8 cellular contexts compared by ENCODE assay signal in the genomic region with DNA sequence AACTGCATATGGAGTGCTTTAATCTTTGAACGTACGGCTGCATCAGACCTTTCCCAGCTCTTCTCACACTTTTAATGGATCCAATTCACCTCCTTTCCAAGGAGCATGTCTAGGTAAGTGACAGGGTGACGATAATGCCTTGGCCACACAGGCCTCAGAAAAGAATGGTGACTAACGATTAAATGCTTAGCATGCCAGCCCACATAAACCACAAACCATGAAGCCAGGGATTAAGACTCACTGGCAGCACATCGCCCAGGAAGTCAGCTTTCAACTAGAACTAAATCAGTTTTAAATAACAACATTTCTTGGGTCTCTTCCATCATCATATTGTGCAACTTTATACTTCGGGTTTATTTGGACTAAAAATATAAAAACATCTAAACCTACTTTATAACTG. TPM values are rescaled to one million over a fixed set of nuclear protein-coding genes. Genes with fewer than 3 reads are reported as not detected.
A peak's percentile ranks its signal among the peaks of the same experiment; 100 is the strongest.
DNase-seq lines count a peak whose midpoint lies in the region; ATAC-seq, FAIRE-seq and TF ChIP-seq lines count a peak whose summit lies in the region.

No MANE protein-coding gene starts in this region.

- H3K79me2 ChIP-seq in ACC112 (ENCODE audit: control insufficient read depth, insufficient read depth, low read length, unreplicated experiment) (no peaks in the 10 kb centered on the region), keratinocyte (ENCODE audit: control insufficient read depth, insufficient read depth, low read length) (no peaks in the 10 kb centered on the region)

- intact Hi-C loops in thyroid gland (cut with DNase I): no loop called here

- H3K9me1 ChIP-seq in keratinocyte (ENCODE audit: control insufficient read depth, extremely low read depth, insufficient read depth, low read length): no peaks in the 10 kb centered on the region

- H3K9ac ChIP-seq in keratinocyte (ENCODE audit: control insufficient read depth, extremely low read depth, insufficient read depth, low read length): no peak overlapping the region

- H2AFZ ChIP-seq in ACC112 (ENCODE audit: low read length, unreplicated experiment): peak overlapping the region; percentile 40
- no peak overlapping the region for H2AFZ ChIP-seq in keratinocyte (ENCODE audit: control insufficient read depth, low read length)

- no peak for TF ChIP-seq POLR2A in thyroid gland (IDR thresholded peaks at IDR 0.05)

- H4K20me1 ChIP-seq in keratinocyte (ENCODE audit: control insufficient read depth, extremely low read depth, insufficient read depth, low read length): no peaks in the 10 kb centered on the region

- peak overlapping the region; percentile 56 for H3K4me2 ChIP-seq in keratinocyte (ENCODE audit: control insufficient read depth, extremely low read depth, insufficient read depth, low read depth, low read length)

- DNase-seq in Kasumi-1 (lab: John Stamatoyannopoulos, UW): peak; percentile 69 to 77
- DNase-seq in activated T-helper 1 cell treated with Interleukin-2 at 50 U/mL for 16 hours (ENCODE audit: low read depth): peak; percentile 1
- peak; percentile 33 for DNase-seq in keratinocyte (ENCODE audit: low read depth, low spot score)
- DNase-seq in DMS79 (lab: John Stamatoyannopoulos, UW): no peak
- no peak for DNase-seq in NCI-H345 treated with DMSO at 0.1 percent for 48 hours (lab: John Stamatoyannopoulos, UW; ENCODE audit: unreplicated experiment)
- no peak for DNase-seq in thyroid gland

- H3K36me3 ChIP-seq in ACC112 (ENCODE audit: insufficient read depth, low read length) (no peaks in the 10 kb centered on the region), keratinocyte (ENCODE audit: control insufficient read depth in 2 of 2, extremely low read depth in 1 of 2, insufficient read depth in 2 of 2, low read length in 2 of 2) (no peaks in the 10 kb centered on the region), thyroid gland (no peaks in the 10 kb centered on the region)

- TF ChIP-seq CTCF in keratinocyte (optimal IDR thresholded peaks at IDR 0.05 in 1 of 3, IDR thresholded peaks at IDR 0.05 in 1 of 3, conservative IDR thresholded peaks at IDR 0.05 in 1 of 3; ENCODE audit: extremely low read depth in 1 of 3, insufficient read depth in 2 of 3, low read length in 3 of 3): no peak
- no peak for TF ChIP-seq CTCF in thyroid gland (IDR thresholded peaks at IDR 0.05)

- peak overlapping the region; percentile 95 for H3K27ac ChIP-seq in ACC112 (ENCODE audit: low read depth, low read length)
- H3K27ac ChIP-seq in keratinocyte (ENCODE audit: control insufficient read depth, insufficient read depth, low read length): no peak overlapping the region
- H3K27ac ChIP-seq in thyroid gland: no peak overlapping the region

- peak; percentile 95 for FAIRE-seq in keratinocyte (lab: Jason Lieb, UNC)

- no peaks in the 10 kb centered on the region for H3K27me3 ChIP-seq in ACC112 (ENCODE audit: insufficient read depth, low read length)
- no peaks in the 10 kb centered on the region for H3K27me3 ChIP-seq in keratinocyte (ENCODE audit: control insufficient read depth, extremely low read depth, insufficient read depth, low read length)
- no peaks in the 10 kb centered on the region for H3K27me3 ChIP-seq in thyroid gland

- H3K9me3 ChIP-seq in keratinocyte (ENCODE audit: control insufficient read depth, low read depth, low read length) (no peaks in the 10 kb centered on the region), thyroid gland (no peaks in the 10 kb centered on the region)

- H3K4me3 ChIP-seq in ACC112 (ENCODE audit: low read depth, low read length) (peak overlapping the region; percentile 55), keratinocyte (ENCODE audit: control insufficient read depth in 2 of 3, extremely low read depth in 1 of 3, insufficient read depth in 2 of 3, low read depth in 1 of 3, low read length in 3 of 3) (no peak overlapping the region), thyroid gland (replicated peaks in 1 of 3) (no peak overlapping the region)

- H3K4me1 ChIP-seq in ACC112 (ENCODE audit: control insufficient read depth, insufficient read depth, low read length, unreplicated experiment): peaks cover 33% of the 10 kb centered on the region
- peaks cover 9% of the 10 kb centered on the region for H3K4me1 ChIP-seq in keratinocyte (ENCODE audit: control insufficient read depth, extremely low read depth, insufficient read depth, low read length)
- no peaks in the 10 kb centered on the region for H3K4me1 ChIP-seq in thyroid gland

- 54 to 62% methylated on average over 6 of the region's 6 CpGs for WGBS in thyroid gland, 2 donors

- ATAC-seq in HG03432 (IDR thresholded peaks at IDR 0.05; ENCODE audit: unreplicated experiment): no peak

- dilution Hi-C loops in keratinocyte (cut with MboI; ENCODE audit: extremely low pct_ligation_motif_present, low sequenced_read_pairs): no loop called here

RNA-seq across cellular contexts. Expression of gene INPP4B, which starts 28.7 kb away (rescaled TPM):
- 33.6 to 66.4 TPM (median 50.2 TPM) in 3 replicates for polyA plus RNA-seq in keratinocyte
- 27.3 TPM for polyA plus RNA-seq in keratinocyte (2011; ENCODE audit: low read depth)
- 42.1 and 54.7 TPM in 2 replicates for polyA plus RNA-seq in keratinocyte (2011; cell fraction: cytosol; rRNA removed)
- 49.8 and 57.8 TPM in 2 replicates for polyA plus RNA-seq in keratinocyte (2011; cell fraction: nucleus; rRNA removed)
- 15.9 and 50.8 TPM in 2 replicates for polyA plus RNA-seq in keratinocyte (2012; ENCODE audit: low replicate concordance)
- polyA minus RNA-seq in keratinocyte: 65.5 to 167 TPM (median 98.7 TPM) in 3 replicates
- 74.8 TPM for polyA minus RNA-seq in keratinocyte (2011; cell fraction: cytosol; rRNA and poly(A)+ RNA removed)
- 148 and 255 TPM in 2 replicates for polyA minus RNA-seq in keratinocyte (2011; cell fraction: nucleus; rRNA and poly(A)+ RNA removed)
- total RNA-seq in thyroid gland: 10 to 100 TPM in 2 of 4 donors, 1 to 10 TPM in 2; 8.0 to 22.1 (median 12.0) TPM

Comparison
In these comparisons a context has a peak if more than half of its experiments do, and no peak if none do; other contexts are left out.
1. DNase-seq: peak in Kasumi-1 (2 of 2), activated T-helper 1 cell treated with Interleukin-2 at 50 U/mL for 16 hours (single experiment) and keratinocyte (single experiment); none in DMS79 (single experiment), NCI-H345 treated with DMSO at 0.1 percent for 48 hours (single experiment) and thyroid gland (0 of 2).